Comparison of ENCODE assay signal across 20 cellular contexts in genomic region chr7:4763794-4764185, GRCh38.
"Had no signal": no experiment of that assay in that cellular context is flagged by ENCODE, and none has a peak within 500 bp of the region (broad histone marks: within the 10 kb centered on the region; RNA-seq: fewer than 3 reads in every experiment).

No MANE protein-coding gene starts in this region.

- FAIRE-seq: endothelial cell of umbilical vein, kidney had no signal

- H3K27ac Mint-ChIP-seq: endodermal cell, nephron progenitor cell had no signal

- H3K27me3 Mint-ChIP-seq: naive thymus-derived CD4-positive, alpha-beta T cell had no signal

- ATAC-seq: foreskin keratinocyte; left cardiac atrium; naive thymus-derived CD4-positive, alpha-beta T cell had no signal

- H3K27ac ChIP-seq: coronary artery, foreskin keratinocyte, left ventricle myocardium inferior, neutrophil, right atrium auricular region had no signal

- DNase-seq: effector CD4-positive, alpha-beta T cell; endodermal cell; erythroblast; foreskin keratinocyte; kidney; left cardiac atrium; left ventricle myocardium inferior; mesendoderm; naive thymus-derived CD4-positive, alpha-beta T cell; nephron progenitor cell; stimulated activated CD4-positive, alpha-beta T cell treated with anti-CD3 and anti-CD28 coated beads, Interleukin-15, amount 100 ng/mL, for 24 hours; stimulated activated CD4-positive, alpha-beta T cell treated with anti-CD3 and anti-CD28 coated beads, Interleukin-1b, Interleukin-23, amount 100 ng/mL, for 48 hours; stimulated activated CD4-positive, alpha-beta T cell treated with anti-CD3 and anti-CD28 coated beads, Interleukin-4, amount 100 ng/mL, for 24 hours; stimulated activated naive CD4-positive, alpha-beta T cell treated with Interleukin-2 at 50 U/mL for 16 hours; trophoblast cell had no signal

- H3K9me3 ChIP-seq: left ventricle myocardium inferior, neutrophil, right atrium auricular region had no signal

- H3K4me1 ChIP-seq: left ventricle myocardium inferior had no signal

- H3K9me3 Mint-ChIP-seq: endodermal cell; naive thymus-derived CD4-positive, alpha-beta T cell; nephron progenitor cell had no signal

- H3K4me1 Mint-ChIP-seq: endodermal cell had no signal

- H3K4me3 ChIP-seq: coronary artery, left ventricle myocardium inferior, lung, right atrium auricular region had no signal

- H3K4me3 Mint-ChIP-seq: endodermal cell; naive thymus-derived CD4-positive, alpha-beta T cell; nephron progenitor cell had no signal

- H3K27me3 ChIP-seq: foreskin keratinocyte, neutrophil, right atrium auricular region had no signal
